Comparison of ENCODE assay signal across 10 cellular contexts in the genomic region with DNA sequence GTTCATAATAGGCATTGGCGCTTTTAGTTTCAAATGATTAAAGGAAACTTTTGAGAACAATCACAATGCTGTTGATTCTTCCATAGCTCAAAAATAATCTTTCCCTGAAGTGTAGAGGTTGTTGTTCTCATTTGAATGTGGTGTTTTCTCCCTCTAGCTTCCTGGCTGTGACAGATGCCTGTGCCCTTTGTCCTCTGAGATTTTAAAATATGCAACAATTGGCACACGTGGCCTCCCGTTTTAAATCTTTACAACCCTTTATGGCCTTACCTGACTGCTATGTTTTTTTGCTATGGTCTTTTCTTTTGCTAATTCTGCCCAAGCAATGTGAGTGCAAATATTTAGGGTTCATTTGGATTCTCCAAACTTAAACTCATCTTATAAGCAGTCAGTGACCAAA. TPM values are rescaled to one million over a fixed set of nuclear protein-coding genes. Genes with fewer than 3 reads are reported as not detected.
DNase-seq lines count a peak whose midpoint lies in the region; ATAC-seq and TF ChIP-seq lines count a peak whose summit lies in the region.
"Had no signal": no experiment of that assay in that cellular context is flagged by ENCODE, and none has a peak within 500 bp of the region (broad histone marks: within the 10 kb centered on the region; RNA-seq: fewer than 3 reads in every experiment).

No MANE protein-coding gene starts in this region.

- no peaks in the 10 kb centered on the region for H4K20me1 ChIP-seq in GM23338 (replicated peaks; ENCODE audit: insufficient read depth)
- no peaks in the 10 kb centered on the region for H4K20me1 ChIP-seq in PC-3 (ENCODE audit: low read length)
- no peaks in the 10 kb centered on the region for H4K20me1 ChIP-seq in hepatocyte (ENCODE audit: insufficient read depth, poor library complexity, severe bottlenecking)
- H4K20me1 ChIP-seq in neural progenitor cell (ENCODE audit: low read depth), result no peaks in the 10 kb centered on the region

- CTCF ChIA-PET in PC-3 (lab: Charles Lee), result no interaction called here

- H3K4me3 ChIP-seq in GM23338 (no peak overlapping the region), PC-3 (ENCODE audit: low read length) (no peak overlapping the region), hepatocyte (no peak overlapping the region), neural progenitor cell (no peak overlapping the region)

- no peak for TF ChIP-seq CTCF in GM23338 (conservative IDR thresholded peaks at IDR 0.05; ENCODE audit: low read depth in 2 of 2)
- no peak for TF ChIP-seq CTCF in PC-3 (conservative IDR thresholded peaks at IDR 0.05; ENCODE audit: low read depth, low read length)
- no peak for TF ChIP-seq CTCF in hepatocyte (IDR thresholded peaks at IDR 0.05; ENCODE audit: poor library complexity)
- no peak for TF ChIP-seq CTCF in neural progenitor cell (IDR thresholded peaks at IDR 0.05)

- H3K27me3 Mint-ChIP-seq in GM23338 (ENCODE audit: insufficient read depth, low read depth, poor library complexity) (no peaks in the 10 kb centered on the region), neural progenitor cell (ENCODE audit: insufficient read depth, low read depth) (no peaks in the 10 kb centered on the region)

- H3K4me1 Mint-ChIP-seq in GM23338 (peaks cover 17% of the 10 kb centered on the region; the same call in 2 of the 3 replicates), neural progenitor cell (peaks cover 17% of the 10 kb centered on the region)
- H3K4me1 Mint-ChIP-seq: CD14-positive monocyte had no signal

- H3K4me3 Mint-ChIP-seq in GM23338 (no peak overlapping the region), neural progenitor cell (no peak overlapping the region)
- H3K4me3 Mint-ChIP-seq: CD14-positive monocyte had no signal

- H3K9me2 ChIP-seq in GM23338 (ENCODE audit: insufficient read depth) (no peaks in the 10 kb centered on the region), PC-3 (replicated peaks; ENCODE audit: low read length) (no peaks in the 10 kb centered on the region), hepatocyte (replicated peaks; ENCODE audit: insufficient read depth) (no peaks in the 10 kb centered on the region)

- no peak overlapping the region for H3K9ac ChIP-seq in PC-3 (ENCODE audit: low read length)
- H3K9ac ChIP-seq in neural progenitor cell, result no peak overlapping the region

- intact Hi-C loops in PC-3 (cut with micrococcal nuclease), result no loop called here

- BruUV-seq in PC-3 (replicated peaks; lab: Mats Ljungman, UMichigan), result no TSS peak

- H3K27ac ChIP-seq in GM23338 (ENCODE audit: low read depth), result peak overlapping the region; percentile 80; the same call in 1 of the 2 replicates
- H3K27ac ChIP-seq in PC-3 (ENCODE audit: low read length), result no peak overlapping the region
- peak overlapping the region; percentile 56 for H3K27ac ChIP-seq in hepatocyte
- no peak overlapping the region for H3K27ac ChIP-seq in neural progenitor cell

- H3K27ac Mint-ChIP-seq in GM23338 (peak overlapping the region; percentile 91), neural progenitor cell (peak overlapping the region; percentile 83)
- H3K27ac Mint-ChIP-seq: CD14-positive monocyte had no signal

- peak overlapping the region; percentile 82; the same call in 1 of the 2 replicates for H2AFZ ChIP-seq in GM23338
- 0 out of 2 replicates have a peak overlapping the region, but pooled peaks have one; percentile 1 for H2AFZ ChIP-seq in PC-3 (ENCODE audit: low read length)
- H2AFZ ChIP-seq in hepatocyte, result peak overlapping the region; percentile 13
- H2AFZ ChIP-seq in neural progenitor cell (replicated peaks), result peak overlapping the region; percentile 88

- H3K4me2 ChIP-seq in GM23338, result peak overlapping the region; percentile 59; the same call in 1 of the 2 replicates
- H3K4me2 ChIP-seq in PC-3 (ENCODE audit: low read length), result no peak overlapping the region
- H3K4me2 ChIP-seq in hepatocyte, result peak overlapping the region; percentile 25
- peak overlapping the region; percentile 19 for H3K4me2 ChIP-seq in neural progenitor cell

- H3K9me3 ChIP-seq in PC-3 (ENCODE audit: low read length) (no peaks in the 10 kb centered on the region), hepatocyte (ENCODE audit: low read depth) (no peaks in the 10 kb centered on the region), neural progenitor cell (ENCODE audit: low read depth) (no peaks in the 10 kb centered on the region)

- WGBS in hepatocyte (ENCODE audit: low lambda C conversion rate, missing lambda C conversion rate), result 53% methylated on average over 3 of the region's 3 CpGs

- H3K4me1 ChIP-seq in GM23338 (ENCODE audit: insufficient read depth) (peaks cover 22% of the 10 kb centered on the region; the same call in 1 of the 2 replicates), PC-3 (ENCODE audit: insufficient read depth, low read length) (peaks cover 7% of the 10 kb centered on the region; the same call in 1 of the 2 replicates), hepatocyte (ENCODE audit: insufficient read depth) (no peaks in the 10 kb centered on the region), neural progenitor cell (peaks cover 24% of the 10 kb centered on the region)

- DNase-seq in GM23338 (ENCODE audit: low spot score) (no peak), PC-3 (no peak), hepatocyte (ENCODE audit: low spot score) (peak; percentile 18), neural progenitor cell (ENCODE audit: low spot score) (no peak), Kasumi-1 (lab: John Stamatoyannopoulos, UW) (no peak), NCI-H146 (lab: John Stamatoyannopoulos, UW) (no peak), cortex of kidney (lab: John Stamatoyannopoulos, UW) (no peak), CD1c-positive myeloid dendritic cell (ENCODE audit: extremely low spot score) (no peak)
- DNase-seq: NCI-H2227 treated with DMSO at 0.1 percent for 48 hours had no signal

- H3K27me3 ChIP-seq in GM23338 (ENCODE audit: insufficient read depth) (no peaks in the 10 kb centered on the region), PC-3 (ENCODE audit: low read length) (no peaks in the 10 kb centered on the region), hepatocyte (no peaks in the 10 kb centered on the region), neural progenitor cell (no peaks in the 10 kb centered on the region)

- H3F3A ChIP-seq in GM23338 (replicated peaks; ENCODE audit: low read depth) (no peaks in the 10 kb centered on the region), PC-3 (ENCODE audit: low read length, unreplicated experiment) (no peaks in the 10 kb centered on the region), neural progenitor cell (ENCODE audit: low read depth) (no peaks in the 10 kb centered on the region)

- ATAC-seq in GM23338 (no peak), PC-3 (no peak)

- H3K79me2 ChIP-seq in GM23338 (replicated peaks; ENCODE audit: insufficient read depth) (no peaks in the 10 kb centered on the region), PC-3 (ENCODE audit: low read length) (no peaks in the 10 kb centered on the region), hepatocyte (no peaks in the 10 kb centered on the region), neural progenitor cell (ENCODE audit: low read depth) (no peaks in the 10 kb centered on the region)

- H3K9me3 Mint-ChIP-seq in GM23338 (peaks cover 1% of the 10 kb centered on the region; the same call in 1 of the 3 replicates), neural progenitor cell (peaks cover 3% of the 10 kb centered on the region)
- H3K9me3 Mint-ChIP-seq: CD14-positive monocyte had no signal

- POLR2A ChIA-PET in PC-3 (lab: Charles Lee; ENCODE audit: unreplicated experiment), result no interaction called here

- H3K36me3 Mint-ChIP-seq in GM23338 (ENCODE audit: low read depth), result no peaks in the 10 kb centered on the region
- no peaks in the 10 kb centered on the region for H3K36me3 Mint-ChIP-seq in neural progenitor cell
- H3K36me3 Mint-ChIP-seq: CD14-positive monocyte had no signal

- no peaks in the 10 kb centered on the region for H3K36me3 ChIP-seq in GM23338 (ENCODE audit: insufficient read depth)
- H3K36me3 ChIP-seq in PC-3 (ENCODE audit: low read depth, low read length), result no peaks in the 10 kb centered on the region
- H3K36me3 ChIP-seq in hepatocyte (replicated peaks; ENCODE audit: insufficient read depth, low read depth), result no peaks in the 10 kb centered on the region
- no peaks in the 10 kb centered on the region for H3K36me3 ChIP-seq in neural progenitor cell

TF ChIP-seq in GM23338, 12 proteins besides CTCF, POLR2A, EP300 and RAD21 (continues in another document):
- TF ChIP-seq, protein P1, sequence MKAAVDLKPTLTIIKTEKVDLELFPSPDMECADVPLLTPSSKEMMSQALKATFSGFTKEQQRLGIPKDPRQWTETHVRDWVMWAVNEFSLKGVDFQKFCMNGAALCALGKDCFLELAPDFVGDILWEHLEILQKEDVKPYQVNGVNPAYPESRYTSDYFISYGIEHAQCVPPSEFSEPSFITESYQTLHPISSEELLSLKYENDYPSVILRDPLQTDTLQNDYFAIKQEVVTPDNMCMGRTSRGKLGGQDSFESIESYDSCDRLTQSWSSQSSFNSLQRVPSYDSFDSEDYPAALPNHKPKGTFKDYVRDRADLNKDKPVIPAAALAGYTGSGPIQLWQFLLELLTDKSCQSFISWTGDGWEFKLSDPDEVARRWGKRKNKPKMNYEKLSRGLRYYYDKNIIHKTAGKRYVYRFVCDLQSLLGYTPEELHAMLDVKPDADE (IDR thresholded peaks at IDR 0.05), result no peak

RNA-seq across cellular contexts. Expression of a gene that starts 22.9 kb away (rescaled TPM):
- total RNA-seq in GM23338 (2014; rRNA removed; shearing (Covaris generic)), result 44.1 and 44.4 TPM in 2 replicates
- polyA plus RNA-seq in GM23338 (2016; fragmentation: Nextera tagmentation; extraction: Ambion mirVana) (14.2 and 15.3 TPM in 2 replicates), hepatocyte (80.6 and 82.9 TPM in 2 replicates)
- total RNA-seq in PC-3 (2014; rRNA removed) (21.4 and 24.8 TPM in 2 replicates), hepatocyte (95.7 and 143 TPM in 2 replicates), neural progenitor cell (ENCODE audit: low replicate concordance) (64.5 and 85.4 TPM in 2 replicates)

Comparison
In these comparisons a context has a peak if more than half of its experiments do, and no peak if none do; other contexts are left out.
1. H2AFZ ChIP-seq: peak in every context shown above with its lines; median percentile 88 in neural progenitor cell; 82 in GM23338; 13 in hepatocyte; 1 in PC-3.
2. H3K27ac ChIP-seq: peak in GM23338 (single experiment) and hepatocyte (single experiment); none in PC-3 (single experiment) and neural progenitor cell (single experiment).